16 cellular contexts compared by ENCODE assay signal in genomic region chr2:224596289-224596688, GRCh38.
"Had no signal": no experiment of that assay in that cellular context is flagged by ENCODE, and none has a peak within 500 bp of the region (broad histone marks: within the 10 kb centered on the region; RNA-seq: fewer than 3 reads in every experiment).

No MANE protein-coding gene starts in this region.

- H3K4me3 ChIP-seq: heart right ventricle, left ventricle myocardium inferior, psoas muscle, spleen, transverse colon had no signal

- H3K9me3 ChIP-seq: heart right ventricle, left ventricle myocardium inferior, psoas muscle, spleen, transverse colon had no signal

- H3K4me1 ChIP-seq: heart right ventricle, left ventricle myocardium inferior, psoas muscle, spleen, transverse colon had no signal

- H3K36me3 ChIP-seq: heart right ventricle, left ventricle myocardium inferior, spleen, transverse colon had no signal

- H3K27me3 ChIP-seq: spleen, transverse colon had no signal

- DNase-seq: activated CD4-positive, alpha-beta T cell treated with anti-CD3 and anti-CD28 coated beads, Interleukin-2, amount 50 U/mL, for 1 hour; activated CD4-positive, CD25-positive, alpha-beta regulatory T cell; activated naive CD4-positive, alpha-beta T cell treated with anti-CD3 and anti-CD28 coated beads, Interleukin-2, amount 10 ng/mL, durations not matched to agents 7 days and 5 days; caudate nucleus; cortex of kidney; effector memory CD4-positive, alpha-beta T cell; heart right ventricle; left ventricle myocardium inferior; mesenchymal stem cell; nephron progenitor cell; psoas muscle; spleen; stimulated activated CD4-positive, alpha-beta T cell treated with anti-CD3 and anti-CD28 coated beads, Interleukin-1b, Interleukin-23, amount 100 ng/mL, for 48 hours; stimulated activated naive B cell treated with anti-CD40 and anti-IgM and Interleukin-4, amounts not matched to agents 10 μg/mL and 1 μg/mL and 100 μg/mL, for 72 hours; transverse colon had no signal

- ATAC-seq: heart right ventricle; psoas muscle; sciatic nerve; stimulated activated naive B cell treated with anti-CD40 and anti-IgM and Interleukin-4, amounts not matched to agents 10 μg/mL and 1 μg/mL and 100 μg/mL, for 72 hours had no signal

- H3K27ac ChIP-seq: heart right ventricle, left ventricle myocardium inferior, psoas muscle, spleen, transverse colon had no signal
